In genomic region chr13:110819203-110820014, GRCh38 we compare ENCODE assay signal across 8 cellular contexts.
DNase-seq lines count a peak whose midpoint lies in the region; ATAC-seq, FAIRE-seq and TF ChIP-seq lines count a peak whose summit lies in the region.

No MANE protein-coding gene starts in this region.

- DNase-seq in NOMO-1 (lab: John Stamatoyannopoulos, UW; ENCODE audit: unreplicated experiment in 2 of 2) (peak; percentile 14 to 63), NOMO-1 treated with dmso at 0.1 percent for 144 hours (lab: John Stamatoyannopoulos, UW; ENCODE audit: unreplicated experiment) (no peak), NCI-H146 (lab: John Stamatoyannopoulos, UW) (peak; percentile 82), bronchial epithelial cell (ENCODE audit: low read depth) (peak; percentile 50), kidney (peak; percentile 89)
- peak; percentile 50 to 72 (median 54) for DNase-seq in activated CD4-positive, CD25-positive, alpha-beta regulatory T cell (lab: John Stamatoyannopoulos, UW)
- peak; percentile 72 to 73 for DNase-seq in stimulated activated CD4-positive, alpha-beta T cell treated with anti-CD3 and anti-CD28 coated beads, Interleukin-1b, Interleukin-23, amount 100 ng/mL, for 4 hours (ENCODE audit: low read depth in 2 of 2)

- no peaks in the 10 kb centered on the region for H3K27me3 ChIP-seq in bronchial epithelial cell (ENCODE audit: control insufficient read depth, insufficient read depth, low read length)

- H3K36me3 ChIP-seq in bronchial epithelial cell (ENCODE audit: control insufficient read depth, insufficient read depth, low read length), result no peaks in the 10 kb centered on the region
- no peaks in the 10 kb centered on the region for H3K36me3 ChIP-seq in kidney (ENCODE audit: control insufficient read depth in 1 of 2, insufficient read depth in 2 of 2, low read length in 2 of 2)

- TF ChIP-seq CTCF in bronchial epithelial cell (IDR thresholded peaks at IDR 0.05; ENCODE audit: insufficient read depth, low read length, severe bottlenecking) (peak; percentile 90), kidney (IDR thresholded peaks at IDR 0.05; ENCODE audit: borderline replicate concordance, extremely low read depth, insufficient read depth) (peak; percentile 93)

- FAIRE-seq in bronchial epithelial cell (lab: Jason Lieb, UNC) (no peak), kidney (lab: Jason Lieb, UNC) (peak; percentile 25)

- no peak overlapping the region for H3K27ac ChIP-seq in kidney (ENCODE audit: low read depth in 2 of 2, low read length in 2 of 2)

- ATAC-seq in HG02759 (IDR thresholded peaks at IDR 0.05; ENCODE audit: unreplicated experiment), result peak; percentile 95

- intact Hi-C loops in kidney (cut with DNase I), result loop anchor here (10.0 kb wide), 1 partner anchor 225 kb away; no protein-coding TSS in a partner anchor

- no peaks in the 10 kb centered on the region for H3K9me3 ChIP-seq in kidney (ENCODE audit: control insufficient read depth in 1 of 2, low read length in 2 of 2)

- H3K9ac ChIP-seq in kidney (ENCODE audit: low read length in 2 of 2), result peak overlapping the region in 1 of 2 donors; percentile 28

- no peak overlapping the region for H3K4me3 ChIP-seq in bronchial epithelial cell (ENCODE audit: low read depth, low read length)
- no peak overlapping the region for H3K4me3 ChIP-seq in kidney (ENCODE audit: low read length in 2 of 2)

- peaks cover 3 to 4% of the 10 kb centered on the region in 2 donors for H3K4me1 ChIP-seq in kidney (ENCODE audit: control insufficient read depth in 1 of 2, insufficient read depth in 1 of 2, low read depth in 1 of 2, low read length in 2 of 2)
